8 cellular contexts compared by ENCODE assay signal in the genomic region with DNA sequence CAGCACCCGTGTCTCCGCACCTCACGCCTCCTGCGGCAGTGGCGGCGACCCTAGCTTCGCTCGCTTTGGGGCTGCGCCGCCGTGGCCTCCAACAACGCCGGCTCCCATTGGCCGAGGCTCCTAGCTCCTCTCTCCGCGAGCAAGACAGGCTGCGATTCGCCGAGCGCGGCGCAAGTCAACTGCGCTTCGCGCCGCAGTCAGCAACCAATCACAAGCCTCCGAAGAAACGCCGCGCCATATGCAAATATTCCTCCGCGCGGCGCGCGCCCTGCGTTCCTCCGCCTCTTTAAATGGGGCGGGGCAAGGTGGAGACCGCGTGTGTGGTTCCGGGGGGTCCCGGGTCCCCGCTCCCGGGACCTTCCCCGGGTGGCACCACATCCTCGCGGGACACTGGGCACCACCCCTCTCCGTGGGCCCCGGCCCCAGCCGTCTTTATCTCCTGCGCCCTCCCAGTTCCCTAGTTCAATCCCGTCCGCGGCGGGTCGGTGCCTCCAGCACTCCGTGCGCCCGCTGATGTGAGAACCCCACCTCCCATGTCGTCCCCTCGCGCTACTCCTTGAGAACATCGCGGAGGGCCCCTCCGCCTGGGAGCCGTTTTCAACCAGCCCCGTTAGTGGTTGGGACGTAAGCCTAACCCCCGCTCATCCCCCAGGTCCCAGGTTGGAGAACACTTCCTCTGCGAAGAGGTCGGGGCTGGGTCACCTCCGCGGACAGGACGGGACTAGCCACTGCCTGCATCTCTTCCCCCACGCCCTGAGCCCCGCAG. TPM values are rescaled to one million over a fixed set of nuclear protein-coding genes. Genes with fewer than 3 reads are reported as not detected.
DNase-seq lines count a peak whose midpoint lies in the region; ATAC-seq, FAIRE-seq and TF ChIP-seq lines count a peak whose summit lies in the region.

A gene with protein sequence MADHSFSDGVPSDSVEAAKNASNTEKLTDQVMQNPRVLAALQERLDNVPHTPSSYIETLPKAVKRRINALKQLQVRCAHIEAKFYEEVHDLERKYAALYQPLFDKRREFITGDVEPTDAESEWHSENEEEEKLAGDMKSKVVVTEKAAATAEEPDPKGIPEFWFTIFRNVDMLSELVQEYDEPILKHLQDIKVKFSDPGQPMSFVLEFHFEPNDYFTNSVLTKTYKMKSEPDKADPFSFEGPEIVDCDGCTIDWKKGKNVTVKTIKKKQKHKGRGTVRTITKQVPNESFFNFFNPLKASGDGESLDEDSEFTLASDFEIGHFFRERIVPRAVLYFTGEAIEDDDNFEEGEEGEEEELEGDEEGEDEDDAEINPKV (minus strand): TSS at position 96 of the 766 bp plus-strand sequence. CDS start 13,109 bp downstream, outside the sequence.

- TF ChIP-seq POLR2A in endothelial cell of umbilical vein (IDR thresholded peaks at IDR 0.05; ENCODE audit: low read depth, low read length) = peak; percentile 88

- no peaks in the 10 kb centered on the region for H3K9me1 ChIP-seq in endothelial cell of umbilical vein (replicated peaks; ENCODE audit: control insufficient read depth, extremely low read depth, insufficient read depth, low read length)

- H3K27ac ChIP-seq in OCI-LY3 (ENCODE audit: low read length) (peak within 1 kb of the TSS; percentile 72), endothelial cell of umbilical vein (ENCODE audit: insufficient read depth, low read depth, low read length) (peak within 1 kb of the TSS; percentile 64)

- peaks cover 31% of the 10 kb centered on the region for H4K20me1 ChIP-seq in OCI-LY3 (ENCODE audit: insufficient read depth, low read length)
- peaks cover 4% of the 10 kb centered on the region for H4K20me1 ChIP-seq in endothelial cell of umbilical vein (replicated peaks; ENCODE audit: control insufficient read depth, extremely low read depth, insufficient read depth, low read length)

- FAIRE-seq in endothelial cell of umbilical vein (lab: Jason Lieb, UNC) = peak; percentile 91

- ATAC-seq in GM21515 (IDR thresholded peaks at IDR 0.05; ENCODE audit: unreplicated experiment) = peak; percentile 83

- peak within 1 kb of the TSS; percentile 96 for H3K9ac ChIP-seq in OCI-LY3 (ENCODE audit: low read length)
- H3K9ac ChIP-seq in endothelial cell of umbilical vein (replicated peaks; ENCODE audit: extremely low read depth, insufficient read depth, low read length) = peak within 1 kb of the TSS; percentile 85

- no peaks in the 10 kb centered on the region for H3K27me3 ChIP-seq in OCI-LY3 (ENCODE audit: low read depth, low read length)
- H3K27me3 ChIP-seq in endothelial cell of umbilical vein (ENCODE audit: control insufficient read depth in 2 of 2, insufficient read depth in 2 of 2, low read length in 2 of 2) = no peaks in the 10 kb centered on the region

- CTCF ChIA-PET in endothelial cell of umbilical vein (lab: Charles Lee) = interaction anchor here (0.6 to 1.3 kb wide), 12 partner anchors 9 to 460 kb away, joined by 3 to 5 read pairs (median 4); a partner anchor contains a TSS

- peak; percentile 99 for DNase-seq in D341Med (ENCODE audit: low spot score)
- DNase-seq in HuH-7 (ENCODE audit: low spot score) = peak; percentile 100
- peak; percentile 96 for DNase-seq in activated CD8-positive, alpha-beta memory T cell treated with anti-CD3 and anti-CD28 coated beads, Interleukin-2, amount 50 U/mL, for 48 hours
- DNase-seq in endothelial cell of umbilical vein (ENCODE audit: low read depth, low spot score) = peak; percentile 97
- peak; percentile 98 for DNase-seq in middle frontal gyrus (ENCODE audit: extremely low spot score, low spot score)
- DNase-seq in stimulated activated CD8-positive, alpha-beta memory T cell treated with anti-CD3 and anti-CD28 coated beads, Interleukin-2, amount 100 ng/mL, for 48 hours (ENCODE audit: low read depth in 2 of 2) = peak; percentile 92 to 96

- H3K4me3 ChIP-seq in OCI-LY3 (ENCODE audit: low read length) (peak within 1 kb of the TSS; percentile 93), endothelial cell of umbilical vein (replicated peaks in 1 of 3; ENCODE audit: insufficient read depth in 1 of 3, low read depth in 1 of 3, low read length in 3 of 3) (peak within 1 kb of the TSS; percentile 64 to 97 (median 95))

- H3K36me3 ChIP-seq in OCI-LY3 (replicated peaks; ENCODE audit: low read depth, low read length) (peaks cover 12% of the 10 kb centered on the region), endothelial cell of umbilical vein (ENCODE audit: control insufficient read depth in 2 of 2, extremely low read depth in 1 of 2, insufficient read depth in 2 of 2, low read length in 2 of 2) (no peaks in the 10 kb centered on the region)

- dilution Hi-C loops in endothelial cell of umbilical vein (cut with MboI; ENCODE audit: extremely low pct_ligation_motif_present, low sequenced_read_pairs) = no loop called here

- intact Hi-C loops in endothelial cell of umbilical vein (cut with micrococcal nuclease) = loop anchor here (1.0 to 10.0 kb wide), 4 partner anchors 62 to 458 kb away; a partner anchor contains a TSS

- H2AFZ ChIP-seq in OCI-LY3 (ENCODE audit: low read depth, low read length) = peak within 1 kb of the TSS; percentile 51; the same call in 1 of the 2 replicates
- peak within 1 kb of the TSS; percentile 93 for H2AFZ ChIP-seq in endothelial cell of umbilical vein (ENCODE audit: low read depth, low read length)

- TSS peak; percentile 71 for BruUV-seq in endothelial cell of umbilical vein (replicated peaks; lab: Mats Ljungman, UMichigan)

- no peak for TF ChIP-seq CTCF in OCI-LY3 (IDR thresholded peaks at IDR 0.05; ENCODE audit: low read depth, low read length)
- no peak for TF ChIP-seq CTCF in endothelial cell of umbilical vein (IDR thresholded peaks at IDR 0.05; ENCODE audit: extremely low read depth in 1 of 2, insufficient read depth in 1 of 2, low read depth in 1 of 2, low read length in 2 of 2)

- H3K9me3 ChIP-seq in OCI-LY3 (ENCODE audit: insufficient read depth, low read length) = no peaks in the 10 kb centered on the region
- H3K9me3 ChIP-seq in endothelial cell of umbilical vein (replicated peaks; ENCODE audit: control insufficient read depth, insufficient read depth, low read length) = no peaks in the 10 kb centered on the region

- H3K4me2 ChIP-seq in OCI-LY3 (ENCODE audit: low read length) (peak within 1 kb of the TSS; percentile 95), endothelial cell of umbilical vein (ENCODE audit: insufficient read depth, low read length) (peak within 1 kb of the TSS; percentile 95)

- H3K4me1 ChIP-seq in OCI-LY3 (ENCODE audit: low read length) (peaks cover 37% of the 10 kb centered on the region), endothelial cell of umbilical vein (ENCODE audit: control insufficient read depth, extremely low read depth, insufficient read depth, low read length) (peaks cover 33% of the 10 kb centered on the region)

- H3K79me2 ChIP-seq in OCI-LY3 (ENCODE audit: low read length) (peaks cover 53% of the 10 kb centered on the region), endothelial cell of umbilical vein (ENCODE audit: control insufficient read depth, insufficient read depth, low read length) (peaks cover 44% of the 10 kb centered on the region)

- POLR2A ChIA-PET in endothelial cell of umbilical vein (lab: Charles Lee) = interaction anchor here (0.7 to 0.9 kb wide), 4 partner anchors 10 to 63 kb away, joined by 3 read pairs; a partner anchor contains a TSS

TF ChIP-seq in endothelial cell of umbilical vein, 7 proteins besides CTCF, POLR2A, EP300 and RAD21:
- TF ChIP-seq MYC (IDR thresholded peaks at IDR 0.05; ENCODE audit: low read depth, low read length) = peak; percentile 25
- TF ChIP-seq GATA2 (IDR thresholded peaks at IDR 0.05; ENCODE audit: insufficient read depth, insufficient read length, low read depth, low read length) = no peak
- TF ChIP-seq POLR2AphosphoS5 (IDR thresholded peaks at IDR 0.05; ENCODE audit: insufficient read depth, low read depth, low read length) = peak; percentile 90
- TF ChIP-seq, protein P1, sequence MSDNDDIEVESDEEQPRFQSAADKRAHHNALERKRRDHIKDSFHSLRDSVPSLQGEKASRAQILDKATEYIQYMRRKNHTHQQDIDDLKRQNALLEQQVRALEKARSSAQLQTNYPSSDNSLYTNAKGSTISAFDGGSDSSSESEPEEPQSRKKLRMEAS (IDR thresholded peaks at IDR 0.05; ENCODE audit: insufficient read depth, insufficient read length) = peak; percentile 67
TF ChIP-seq in endothelial cell of umbilical vein: peak in this region for 3.

RNA-seq across cellular contexts. Expression of the gene that starts here (rescaled TPM):
- 173 and 177 TPM in 2 replicates for total RNA-seq in endothelial cell of umbilical vein
- polyA plus RNA-seq in endothelial cell of umbilical vein = 68.0 and 100.0 TPM in 2 replicates
- 112 and 117 TPM in 2 replicates for polyA plus RNA-seq in endothelial cell of umbilical vein (2011; cell fraction: cytosol; rRNA removed)
- 169 and 178 TPM in 2 replicates for polyA plus RNA-seq in endothelial cell of umbilical vein (2011; cell fraction: nucleus; rRNA removed)
- 140 and 147 TPM in 2 replicates for polyA plus RNA-seq in endothelial cell of umbilical vein (2012)
- polyA minus RNA-seq in endothelial cell of umbilical vein = 71.5 and 73.7 TPM in 2 replicates
- 52.2 TPM for polyA minus RNA-seq in endothelial cell of umbilical vein (2011; cell fraction: cytosol; rRNA and poly(A)+ RNA removed)
- 75.3 and 108 TPM in 2 replicates for polyA minus RNA-seq in endothelial cell of umbilical vein (2011; cell fraction: nucleus; rRNA and poly(A)+ RNA removed)

Comparison
In these comparisons a context has a peak if more than half of its experiments do, and no peak if none do; other contexts are left out.
1. Peak in every context shown above with its lines: DNase-seq, ATAC-seq, H3K4me3 ChIP-seq and H3K27ac ChIP-seq.